12 cellular contexts compared by ENCODE assay signal in genomic region chr17:15265131-15265530, GRCh38. TPM values are rescaled to one million over a fixed set of nuclear protein-coding genes. Genes with fewer than 3 reads are reported as not detected.
A peak's percentile ranks its signal among the peaks of the same experiment; 100 is the strongest.
DNase-seq lines count a peak whose midpoint lies in the region; ATAC-seq lines count a peak whose summit lies in the region.
"Had no signal": no experiment of that assay in that cellular context is flagged by ENCODE, and none has a peak within 500 bp of the region (broad histone marks: within the 10 kb centered on the region; RNA-seq: fewer than 3 reads in every experiment).

TSS of gene PMP22 (minus strand) at chr17:15265326. CDS start at chr17:15260727, 4,599 bp downstream.

- no peak within 1 kb of the TSS for H3K4me3 Mint-ChIP-seq in activated T-cell treated with anti-CD3 and anti-CD28 coated beads, Interleukin-2, amount 50 U/mL, for 72 hours
- no peak within 1 kb of the TSS for H3K4me3 Mint-ChIP-seq in activated T-cell treated with anti-CD3 and anti-CD28 coated beads, Interleukin-2, amount 50 U/mL, for 4 hours
- no peak within 1 kb of the TSS for H3K4me3 Mint-ChIP-seq in activated CD8-positive, alpha-beta memory T cell treated with anti-CD3 and anti-CD28 coated beads, Interleukin-2, amount 10 ng/mL, durations not matched to agents 7 days and 5 days
- no peak within 1 kb of the TSS for H3K4me3 Mint-ChIP-seq in natural killer cell treated with Interleukin-12 subunit alpha and Interleukin-12 subunit beta and Interleukin-15 and Interleukin-18, amount 100 ng/mL, for 72 hours
- H3K4me3 Mint-ChIP-seq: activated T-helper 1 cell treated with anti-CD3 and anti-CD28 coated beads, Interleukin-12 subunit alpha, Interleukin-12 subunit beta, Interleukin-2, Interleukin-4 antibody, amounts not matched to agents 30 ng/mL and 10 ng/mL and 1 ng/mL, durations not matched to agents 14 hours and 24 hours and 36 hours; memory B cell had no signal

- no peaks in the 10 kb centered on the region for H3K9me3 Mint-ChIP-seq in activated T-cell treated with anti-CD3 and anti-CD28 coated beads, Interleukin-2, amount 50 U/mL, for 72 hours
- H3K9me3 Mint-ChIP-seq in activated T-cell treated with anti-CD3 and anti-CD28 coated beads, Interleukin-2, amount 50 U/mL, for 4 hours = no peaks in the 10 kb centered on the region
- no peaks in the 10 kb centered on the region for H3K9me3 Mint-ChIP-seq in activated CD8-positive, alpha-beta memory T cell treated with anti-CD3 and anti-CD28 coated beads, Interleukin-2, amount 10 ng/mL, durations not matched to agents 7 days and 5 days (ENCODE audit: low read depth)
- no peaks in the 10 kb centered on the region for H3K9me3 Mint-ChIP-seq in natural killer cell treated with Interleukin-12 subunit alpha and Interleukin-12 subunit beta and Interleukin-15 and Interleukin-18, amount 100 ng/mL, for 72 hours
- H3K9me3 Mint-ChIP-seq: activated T-helper 1 cell treated with anti-CD3 and anti-CD28 coated beads, Interleukin-12 subunit alpha, Interleukin-12 subunit beta, Interleukin-2, Interleukin-4 antibody, amounts not matched to agents 30 ng/mL and 10 ng/mL and 1 ng/mL, durations not matched to agents 14 hours and 24 hours and 36 hours; memory B cell had no signal

- DNase-seq in activated T-cell treated with anti-CD3 and anti-CD28 coated beads, Interleukin-2, amount 50 U/mL, for 72 hours = no peak
- no peak for DNase-seq in activated T-cell treated with anti-CD3 and anti-CD28 coated beads, Interleukin-2, amount 50 U/mL, for 4 hours
- DNase-seq in cardiac septum (ENCODE audit: low spot score) = no peak
- peak; percentile 79 for DNase-seq in pons (ENCODE audit: low spot score)
- DNase-seq in activated CD8-positive, alpha-beta memory T cell treated with anti-CD3 and anti-CD28 coated beads, Interleukin-2, amount 10 ng/mL, durations not matched to agents 7 days and 5 days = no peak
- no peak for DNase-seq in KG1 (lab: John Stamatoyannopoulos, UW)
- DNase-seq in natural killer cell treated with Interleukin-12 subunit alpha and Interleukin-12 subunit beta and Interleukin-15 and Interleukin-18, amount 100 ng/mL, for 72 hours (ENCODE audit: low spot score) = no peak
- DNase-seq: 8988T, T1000 had no signal

- CTCF ChIA-PET in activated CD8-positive, alpha-beta memory T cell treated with anti-CD3 and anti-CD28 coated beads, Interleukin-2, amount 10 ng/mL, durations not matched to agents 7 days and 5 days (lab: Charles Lee) = no interaction called here

- H3K27ac Mint-ChIP-seq in activated T-cell treated with anti-CD3 and anti-CD28 coated beads, Interleukin-2, amount 50 U/mL, for 72 hours = peak within 1 kb of the TSS; percentile 33
- no peak within 1 kb of the TSS for H3K27ac Mint-ChIP-seq in activated CD8-positive, alpha-beta memory T cell treated with anti-CD3 and anti-CD28 coated beads, Interleukin-2, amount 10 ng/mL, durations not matched to agents 7 days and 5 days
- no peak within 1 kb of the TSS for H3K27ac Mint-ChIP-seq in natural killer cell treated with Interleukin-12 subunit alpha and Interleukin-12 subunit beta and Interleukin-15 and Interleukin-18, amount 100 ng/mL, for 72 hours
- H3K27ac Mint-ChIP-seq: activated T-helper 1 cell treated with anti-CD3 and anti-CD28 coated beads, Interleukin-12 subunit alpha, Interleukin-12 subunit beta, Interleukin-2, Interleukin-4 antibody, amounts not matched to agents 30 ng/mL and 10 ng/mL and 1 ng/mL, durations not matched to agents 14 hours and 24 hours and 36 hours; memory B cell had no signal

- peaks cover 23% of the 10 kb centered on the region for H3K4me1 Mint-ChIP-seq in activated T-cell treated with anti-CD3 and anti-CD28 coated beads, Interleukin-2, amount 50 U/mL, for 72 hours (ENCODE audit: low read depth)
- peaks cover 7% of the 10 kb centered on the region for H3K4me1 Mint-ChIP-seq in activated T-cell treated with anti-CD3 and anti-CD28 coated beads, Interleukin-2, amount 50 U/mL, for 4 hours (ENCODE audit: low read depth)
- peaks cover 7% of the 10 kb centered on the region for H3K4me1 Mint-ChIP-seq in activated CD8-positive, alpha-beta memory T cell treated with anti-CD3 and anti-CD28 coated beads, Interleukin-2, amount 10 ng/mL, durations not matched to agents 7 days and 5 days
- H3K4me1 Mint-ChIP-seq in natural killer cell treated with Interleukin-12 subunit alpha and Interleukin-12 subunit beta and Interleukin-15 and Interleukin-18, amount 100 ng/mL, for 72 hours (ENCODE audit: low read depth in 2 of 2) = peaks cover 5 to 6% of the 10 kb centered on the region in 2 donors
- H3K4me1 Mint-ChIP-seq: memory B cell had no signal

- peaks cover 82% of the 10 kb centered on the region for H3K27me3 Mint-ChIP-seq in activated T-cell treated with anti-CD3 and anti-CD28 coated beads, Interleukin-2, amount 50 U/mL, for 72 hours (ENCODE audit: low read depth)
- peaks cover 67% of the 10 kb centered on the region for H3K27me3 Mint-ChIP-seq in activated T-cell treated with anti-CD3 and anti-CD28 coated beads, Interleukin-2, amount 50 U/mL, for 4 hours (ENCODE audit: low read depth)
- peaks cover 85% of the 10 kb centered on the region for H3K27me3 Mint-ChIP-seq in activated CD8-positive, alpha-beta memory T cell treated with anti-CD3 and anti-CD28 coated beads, Interleukin-2, amount 10 ng/mL, durations not matched to agents 7 days and 5 days
- H3K27me3 Mint-ChIP-seq in natural killer cell treated with Interleukin-12 subunit alpha and Interleukin-12 subunit beta and Interleukin-15 and Interleukin-18, amount 100 ng/mL, for 72 hours = peaks cover 41 to 62% of the 10 kb centered on the region in 2 donors

- ATAC-seq in activated T-cell treated with anti-CD3 and anti-CD28 coated beads, Interleukin-2, amount 50 U/mL, for 72 hours (replicated peaks in 1 of 2) = no peak
- no peak for ATAC-seq in activated T-cell treated with anti-CD3 and anti-CD28 coated beads, Interleukin-2, amount 50 U/mL, for 4 hours
- ATAC-seq in activated CD8-positive, alpha-beta memory T cell treated with anti-CD3 and anti-CD28 coated beads, Interleukin-2, amount 10 ng/mL, durations not matched to agents 7 days and 5 days = no peak
- no peak for ATAC-seq in HG02588 (IDR thresholded peaks at IDR 0.05; ENCODE audit: unreplicated experiment)
- ATAC-seq in natural killer cell treated with Interleukin-12 subunit alpha and Interleukin-12 subunit beta and Interleukin-15 and Interleukin-18, amount 100 ng/mL, for 72 hours = no peak

- H3K36me3 Mint-ChIP-seq in activated T-cell treated with anti-CD3 and anti-CD28 coated beads, Interleukin-2, amount 50 U/mL, for 72 hours (ENCODE audit: insufficient read depth in 2 of 2) = no peaks in the 10 kb centered on the region
- H3K36me3 Mint-ChIP-seq in activated T-cell treated with anti-CD3 and anti-CD28 coated beads, Interleukin-2, amount 50 U/mL, for 4 hours (ENCODE audit: insufficient read depth) = no peaks in the 10 kb centered on the region
- H3K36me3 Mint-ChIP-seq in activated CD8-positive, alpha-beta memory T cell treated with anti-CD3 and anti-CD28 coated beads, Interleukin-2, amount 10 ng/mL, durations not matched to agents 7 days and 5 days = no peaks in the 10 kb centered on the region
- H3K36me3 Mint-ChIP-seq in natural killer cell treated with Interleukin-12 subunit alpha and Interleukin-12 subunit beta and Interleukin-15 and Interleukin-18, amount 100 ng/mL, for 72 hours = no peaks in the 10 kb centered on the region
- H3K36me3 Mint-ChIP-seq: memory B cell had no signal

- intact Hi-C loops in cardiac septum (cut with DNase I) = no loop called here

RNA-seq across cellular contexts. Expression of gene PMP22, which starts in this region (rescaled TPM):
- not detected for total RNA-seq in activated T-cell treated with anti-CD3 and anti-CD28 coated beads, Interleukin-2, amount 50 U/mL, for 72 hours
- under 1 TPM in 2 of 3 donors, not detected in 1; 0.32 to 0.41 TPM for total RNA-seq in activated T-cell treated with anti-CD3 and anti-CD28 coated beads, Interleukin-2, amount 50 U/mL, for 4 hours
- total RNA-seq in cardiac septum = 91.8 TPM
- total RNA-seq in activated CD8-positive, alpha-beta memory T cell treated with anti-CD3 and anti-CD28 coated beads, Interleukin-2, amount 10 ng/mL, durations not matched to agents 7 days and 5 days = not detected
- total RNA-seq in natural killer cell treated with Interleukin-12 subunit alpha and Interleukin-12 subunit beta and Interleukin-15 and Interleukin-18, amount 100 ng/mL, for 72 hours = under 1 TPM in 1 of 2 donors, not detected in 1; 0.36 TPM

Comparison
In these comparisons a context has a peak if more than half of its experiments do, and no peak if none do; other contexts are left out.
1. RNA of gene PMP22 (total RNA-seq): 91.8 TPM in cardiac septum (single experiment); not detected in activated T-cell treated with anti-CD3 and anti-CD28 coated beads, Interleukin-2, amount 50 U/mL, for 72 hours, 0.36 TPM in natural killer cell treated with Interleukin-12 subunit alpha and Interleukin-12 subunit beta and Interleukin-15 and Interleukin-18, amount 100 ng/mL, for 72 hours, 0.32 to 0.41 TPM in activated T-cell treated with anti-CD3 and anti-CD28 coated beads, Interleukin-2, amount 50 U/mL, for 4 hours and not detected in activated CD8-positive, alpha-beta memory T cell treated with anti-CD3 and anti-CD28 coated beads, Interleukin-2, amount 10 ng/mL, durations not matched to agents 7 days and 5 days; every median in the first group is over 10 times any median in the second.